8 cellular contexts compared by ENCODE assay signal in the genomic region with DNA sequence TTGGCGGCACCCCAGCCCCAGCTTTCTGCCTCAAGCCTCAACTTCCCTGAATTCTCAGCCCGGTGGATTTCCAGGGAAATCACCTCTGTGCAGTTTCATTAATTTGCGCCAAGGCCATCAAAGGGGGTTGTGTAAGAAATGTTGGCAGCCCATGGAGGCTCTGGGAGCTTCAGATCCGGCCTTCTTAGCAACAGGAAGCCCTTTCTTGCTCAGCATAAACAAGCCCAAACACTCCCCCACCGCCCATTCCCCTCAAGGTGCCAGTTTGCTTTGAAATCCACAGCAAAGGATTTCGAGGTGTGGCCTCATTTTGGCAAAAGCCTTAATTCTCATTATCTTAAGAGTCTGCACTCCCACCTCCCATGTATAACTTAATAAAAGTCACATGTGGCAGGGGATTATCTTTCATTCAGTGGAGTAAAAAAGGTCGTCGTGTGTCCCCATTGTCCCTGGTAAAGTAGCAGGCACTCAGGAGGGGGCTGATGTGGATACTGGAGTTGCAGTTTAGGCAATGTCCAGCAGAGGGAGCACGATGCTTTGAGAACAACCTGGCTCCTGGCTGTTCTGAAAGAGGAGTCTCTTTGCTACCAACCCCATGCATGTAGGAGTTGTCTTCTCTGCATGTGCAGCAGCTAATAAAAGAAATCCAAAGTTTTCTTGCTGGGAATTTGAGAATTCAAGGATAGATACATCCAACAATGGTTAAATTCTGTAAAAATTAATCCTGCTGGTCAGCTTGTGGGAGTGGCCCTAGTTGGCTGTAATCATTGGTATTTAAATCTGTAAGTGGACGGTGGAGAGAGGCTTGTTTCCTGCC. TPM values are rescaled to one million over a fixed set of nuclear protein-coding genes. Genes with fewer than 3 reads are reported as not detected.
DNase-seq lines count a peak whose midpoint lies in the region; ATAC-seq and TF ChIP-seq lines count a peak whose summit lies in the region.

No MANE protein-coding gene starts in this region.

- H3K27ac ChIP-seq in Panc1 (ENCODE audit: low read length) (no peak overlapping the region), stomach (no peak overlapping the region)

- no peak for TF ChIP-seq POLR2A in stomach (IDR thresholded peaks at IDR 0.05)

- CTCF ChIA-PET in Panc1 (lab: Charles Lee) = no interaction called here

- H3K4me1 ChIP-seq in Panc1 (ENCODE audit: control insufficient read depth, insufficient read depth, low read length) (no peaks in the 10 kb centered on the region), stomach (peaks cover 0 to 8% (median 2%) of the 10 kb centered on the region in 4 donors)

- no peak overlapping the region for H3K27ac Mint-ChIP-seq in neural crest cell (ENCODE audit: unreplicated experiment)

- TF ChIP-seq CTCF in Panc1 (IDR thresholded peaks at IDR 0.05) (peak; percentile 83), fibroblast of pulmonary artery (IDR thresholded peaks at IDR 0.05; ENCODE audit: low read length, missing control alignments) (peak; percentile 96), neural crest cell (conservative IDR thresholded peaks at IDR 0.05) (peak; percentile 97), stomach (IDR thresholded peaks at IDR 0.05) (peak in 5 of 7 experiments; percentile 93 to 97 (median 95))

- H3K4me3 ChIP-seq in Jurkat, Clone E6-1 (ENCODE audit: low read length) = no peak overlapping the region
- H3K4me3 ChIP-seq in Panc1 (ENCODE audit: low read depth in 2 of 2, low read length in 2 of 2) (no peak overlapping the region), fibroblast of pulmonary artery (replicated peaks; ENCODE audit: low read depth, low read length) (no peak overlapping the region), stomach (no peak overlapping the region)

- in situ Hi-C loops in Panc1 (cut with HindIII; ENCODE audit: low pct_unique_long_range_greater_than_20kb, low sequenced_read_pairs) = no loop called here

- intact Hi-C loops in Panc1 (cut with micrococcal nuclease; ENCODE audit: unreplicated experiment) (loop anchor here (1.0 kb wide), 2 partner anchors 331 to 401 kb away; no protein-coding TSS in a partner anchor), stomach (cut with DNase I; ENCODE audit: low total_unique reads) (loop anchor here (5.0 to 10.0 kb wide), 2 partner anchors 334 to 396 kb away; no protein-coding TSS in a partner anchor)

- no peaks in the 10 kb centered on the region for H3K9me3 ChIP-seq in Panc1 (ENCODE audit: control insufficient read depth, insufficient read depth, low read depth, low read length)
- no peaks in the 10 kb centered on the region for H3K9me3 ChIP-seq in stomach

- no peaks in the 10 kb centered on the region for H3K27me3 Mint-ChIP-seq in activated T-cell treated with anti-CD3 and anti-CD28 coated beads, Interleukin-2, amount 50 U/mL, for 4 hours (ENCODE audit: low read depth)
- H3K27me3 Mint-ChIP-seq in neural crest cell (ENCODE audit: low read depth) = no peaks in the 10 kb centered on the region

- no TSS peak for BruUV-seq in Panc1 (replicated peaks; lab: Mats Ljungman, UMichigan)

- DNase-seq in DMS153 (lab: John Stamatoyannopoulos, UW) (peak; percentile 34), Panc1 (ENCODE audit: low read depth, low spot score) (peak; percentile 48), fibroblast of pulmonary artery (ENCODE audit: low read depth) (peak; percentile 85), neural crest cell (ENCODE audit: low read depth, low spot score) (peak; percentile 94), stomach (peak; percentile 89)
- peak; percentile 67 for DNase-seq in Jurkat, Clone E6-1 (ENCODE audit: low read depth, low spot score)
- DNase-seq in activated T-cell treated with anti-CD3 and anti-CD28 coated beads, Interleukin-2, amount 50 U/mL, for 4 hours = peak; percentile 74

- WGBS in stomach, 5 donors = 30 to 33% (median 30%) methylated on average over 10 of the region's 10 CpGs

- no peaks in the 10 kb centered on the region for H3K36me3 Mint-ChIP-seq in activated T-cell treated with anti-CD3 and anti-CD28 coated beads, Interleukin-2, amount 50 U/mL, for 4 hours (ENCODE audit: insufficient read depth)
- no peaks in the 10 kb centered on the region for H3K36me3 Mint-ChIP-seq in neural crest cell (ENCODE audit: low read depth)

- H3K4me3 Mint-ChIP-seq in activated T-cell treated with anti-CD3 and anti-CD28 coated beads, Interleukin-2, amount 50 U/mL, for 4 hours = no peak overlapping the region
- H3K4me3 Mint-ChIP-seq in neural crest cell = no peak overlapping the region

- POLR2A ChIA-PET in Panc1 (lab: Charles Lee) = no interaction called here

- peaks cover 4% of the 10 kb centered on the region for H3K9me3 Mint-ChIP-seq in activated T-cell treated with anti-CD3 and anti-CD28 coated beads, Interleukin-2, amount 50 U/mL, for 4 hours
- no peaks in the 10 kb centered on the region for H3K9me3 Mint-ChIP-seq in neural crest cell

- peak; percentile 90 for ATAC-seq in GM21515 (IDR thresholded peaks at IDR 0.05; ENCODE audit: unreplicated experiment)
- ATAC-seq in Panc1 = peak; percentile 92
- peak; percentile 71 to 86 for ATAC-seq in activated T-cell treated with anti-CD3 and anti-CD28 coated beads, Interleukin-2, amount 50 U/mL, for 4 hours

- no peak for TF ChIP-seq EP300 in stomach (IDR thresholded peaks at IDR 0.05)

- H3K4me1 Mint-ChIP-seq in activated T-cell treated with anti-CD3 and anti-CD28 coated beads, Interleukin-2, amount 50 U/mL, for 4 hours (ENCODE audit: low read depth) = peaks cover 2% of the 10 kb centered on the region
- peaks cover 10% of the 10 kb centered on the region for H3K4me1 Mint-ChIP-seq in neural crest cell

- H3K36me3 ChIP-seq in Panc1 (ENCODE audit: control insufficient read depth, insufficient read depth, low read length) = no peaks in the 10 kb centered on the region
- no peaks in the 10 kb centered on the region for H3K36me3 ChIP-seq in stomach

- no peaks in the 10 kb centered on the region for H3K27me3 ChIP-seq in Panc1 (ENCODE audit: control insufficient read depth, insufficient read depth, low read length)
- H3K27me3 ChIP-seq in stomach = no peaks in the 10 kb centered on the region

RNA-seq across cellular contexts. Expression of a gene that starts 39.5 kb away (rescaled TPM):
- polyA plus RNA-seq in Jurkat, Clone E6-1 (2012; ENCODE audit: insufficient read depth, insufficient read length) = 1.4 TPM
- total RNA-seq in Panc1 (2021; ENCODE audit: unreplicated experiment) (1.9 TPM), neural crest cell (7.0 and 7.8 TPM in 2 replicates), stomach (10 to 100 TPM in 2 of 5 donors, 1 to 10 TPM in 2, not detected in 1; 1.4 to 28.1 (median 13.3) TPM)
- 0.30 TPM for polyA plus RNA-seq in Panc1 (2012; ENCODE audit: insufficient read length)
- total RNA-seq in activated T-cell treated with anti-CD3 and anti-CD28 coated beads, Interleukin-2, amount 50 U/mL, for 4 hours = 1 to 10 TPM; 3.2 to 4.7 (median 4.3) TPM
- under 1 TPM in 2 of 3 donors, not detected in 1; 0.19 to 0.28 TPM for polyA plus RNA-seq in stomach

Comparison
In these comparisons a context has a peak if more than half of its experiments do, and no peak if none do; other contexts are left out.
1. DNase-seq: peak in every context shown above with its lines; median percentile 94 in neural crest cell; 89 in stomach; 85 in fibroblast of pulmonary artery; 74 in activated T-cell treated with anti-CD3 and anti-CD28 coated beads, Interleukin-2, amount 50 U/mL, for 4 hours; 67 in Jurkat, Clone E6-1; 48 in Panc1; 34 in DMS153.